In the genomic region with DNA sequence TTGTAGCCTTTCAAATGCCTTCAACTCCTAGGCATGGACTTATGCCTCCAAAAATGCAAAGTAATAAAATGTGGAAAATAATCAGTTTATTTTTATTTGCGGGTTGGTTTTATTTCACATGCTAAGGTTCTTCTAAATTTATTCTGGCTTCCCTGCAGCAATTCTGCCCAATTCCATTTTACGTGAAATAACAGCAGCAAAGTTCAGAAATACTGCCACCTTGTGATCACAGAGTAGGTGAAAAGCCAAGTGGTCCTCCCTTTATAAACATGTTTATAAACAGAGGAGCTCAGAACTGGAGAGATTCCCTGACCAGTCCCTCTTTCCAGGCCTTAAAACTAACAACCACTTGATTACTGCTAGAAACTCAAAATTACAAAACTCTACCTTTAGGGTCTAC, we compare ENCODE assay signal across 8 cellular contexts. TPM values are rescaled to one million over a fixed set of nuclear protein-coding genes. Genes with fewer than 3 reads are reported as not detected.
A peak's percentile ranks its signal among the peaks of the same experiment; 100 is the strongest.
DNase-seq lines count a peak whose midpoint lies in the region; ATAC-seq, FAIRE-seq and TF ChIP-seq lines count a peak whose summit lies in the region.

No MANE protein-coding gene starts in this region.

- no peak overlapping the region for H3K4me3 ChIP-seq in epithelial cell of esophagus (ENCODE audit: low read length)

- peak; percentile 54 for ATAC-seq in GM18870 (IDR thresholded peaks at IDR 0.05; ENCODE audit: unreplicated experiment)

- TF ChIP-seq POLR2A in H54 (IDR thresholded peaks at IDR 0.05; ENCODE audit: low read depth, low read length) = no peak

- FAIRE-seq in H54 (lab: Jason Lieb, UNC) = no peak

- DNase-seq in ACHN = peak; percentile 39
- peak; percentile 16 for DNase-seq in NCI-H460 (ENCODE audit: extremely low read depth, low read depth)
- peak; percentile 55 for DNase-seq in epithelial cell of esophagus (ENCODE audit: low read depth)
- DNase-seq in putamen (ENCODE audit: low spot score) = peak; percentile 28
- no peak for DNase-seq in effector CD8-positive, alpha-beta T cell (lab: John Stamatoyannopoulos, UW)
- no peak for DNase-seq in H54 (ENCODE audit: insufficient read length, low spot score)
- no peak for DNase-seq in activated CD4-positive, alpha-beta T cell treated with anti-CD3 and anti-CD28 coated beads, Interleukin-2, amount 50 U/mL, for 1 hour

- TF ChIP-seq CTCF in epithelial cell of esophagus (IDR thresholded peaks at IDR 0.05; ENCODE audit: insufficient read depth, low read depth, low read length, missing control alignments) = peak; percentile 48

- in situ Hi-C loops in ACHN (cut with HindIII; ENCODE audit: low pct_ligation_motif_present, low pct_unique_long_range_greater_than_20kb, low sequenced_read_pairs) = no loop called here

RNA-seq across cellular contexts. Expression of gene DCHS2, which starts 14.7 kb away (rescaled TPM):
- total RNA-seq in NCI-H460 (2014; rRNA removed; shearing (Covaris generic)) = 0.12 TPM in 1 of 2 replicates, not detected in the other
- polyA plus RNA-seq in NCI-H460 (2014; cell fraction: nucleus; rRNA removed) = not detected in 2 replicates

RNA-seq across cellular contexts. Expression of gene PLRG1, which starts 43.9 kb away (rescaled TPM):
- 111 and 116 TPM in 2 replicates for total RNA-seq in NCI-H460 (2014; rRNA removed; shearing (Covaris generic))
- polyA plus RNA-seq in NCI-H460 (2014; cell fraction: nucleus; rRNA removed) = 65.0 and 66.1 TPM in 2 replicates

RNA-seq across cellular contexts. Expression of gene FGB, which starts 56.6 kb away (rescaled TPM):
- 0.61 and 1.1 TPM in 2 replicates for total RNA-seq in NCI-H460 (2014; rRNA removed; shearing (Covaris generic))
- polyA plus RNA-seq in NCI-H460 (2014; cell fraction: nucleus; rRNA removed) = 0.14 and 1.4 TPM in 2 replicates

Comparison
In these comparisons a context has a peak if more than half of its experiments do, and no peak if none do; other contexts are left out.
1. DNase-seq: peak in ACHN (single experiment), NCI-H460 (single experiment), epithelial cell of esophagus (single experiment) and putamen (single experiment); none in effector CD8-positive, alpha-beta T cell (single experiment), H54 (single experiment) and activated CD4-positive, alpha-beta T cell treated with anti-CD3 and anti-CD28 coated beads, Interleukin-2, amount 50 U/mL, for 1 hour (single experiment).